Comparison of ENCODE assay signal across 17 cellular contexts in the genomic region with DNA sequence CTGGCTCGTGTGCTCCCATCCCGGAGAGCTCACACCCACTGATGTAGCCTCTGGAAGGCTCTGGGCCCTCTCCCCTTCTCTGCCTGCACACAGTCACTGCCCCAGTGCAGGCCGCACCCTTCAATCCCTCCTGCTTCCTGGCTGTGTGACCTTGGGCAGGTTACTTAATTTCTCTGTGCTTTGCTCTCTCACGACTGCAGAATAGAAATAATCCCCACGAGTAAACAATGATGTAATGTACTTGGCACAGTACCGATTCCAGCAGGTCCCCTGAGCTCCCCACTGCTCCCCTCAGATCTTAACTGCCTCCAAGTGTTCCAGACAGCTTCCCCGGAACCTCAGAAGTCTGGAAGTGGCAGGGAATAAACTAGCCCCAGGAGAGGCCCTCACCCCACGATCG. TPM values are rescaled to one million over a fixed set of nuclear protein-coding genes. Genes with fewer than 3 reads are reported as not detected.
A peak's percentile ranks its signal among the peaks of the same experiment; 100 is the strongest.
DNase-seq lines count a peak whose midpoint lies in the region; ATAC-seq, FAIRE-seq and TF ChIP-seq lines count a peak whose summit lies in the region.
"Had no signal": no experiment of that assay in that cellular context is flagged by ENCODE, and none has a peak within 500 bp of the region (broad histone marks: within the 10 kb centered on the region; RNA-seq: fewer than 3 reads in every experiment).

No MANE protein-coding gene starts in this region.

- H3K36me3 ChIP-seq in HepG2 (replicated peaks in 1 of 2; ENCODE audit: control insufficient read depth in 1 of 2, insufficient read depth in 2 of 2, low read length in 2 of 2) (peaks cover 21 to 47% of the 10 kb centered on the region in 2 experiments; a peak in 4 of 5 replicates), aorta (ENCODE audit: control insufficient read depth in 1 of 2, insufficient read depth in 2 of 2, low read length in 1 of 2) (no peaks in the 10 kb centered on the region), tibial nerve (peaks cover 0 to 65% (median 0%) of the 10 kb centered on the region in 3 donors)
- H3K36me3 ChIP-seq: adrenal gland had no signal

- peak overlapping the region in 1 of 2 experiments; percentile 41; a peak in 3 of 6 replicates for H3K27ac ChIP-seq in A549
- H3K27ac ChIP-seq in HepG2 (ENCODE audit: extremely low read length, insufficient read depth, low read length) = no peak overlapping the region
- no peak overlapping the region for H3K27ac ChIP-seq in aorta (ENCODE audit: low read depth in 1 of 2, low read length in 2 of 2)
- H3K27ac ChIP-seq in tibial nerve = no peak overlapping the region
- H3K27ac ChIP-seq: adrenal gland, testis, WERI-Rb-1 had no signal

- DNase-seq in A549 (ENCODE audit: low read depth in 1 of 2, low spot score in 1 of 2) (no peak), CD14-positive monocyte (ENCODE audit: low spot score) (no peak), activated B cell treated with CpG ODN at 0.5 μM for 24 hours (no peak), HepG2 (ENCODE audit: low spot score) (peak; percentile 10), aorta (no peak), tibial nerve (ENCODE audit: low spot score in 2 of 2) (no peak), occipital lobe (lab: John Stamatoyannopoulos, UW) (no peak)
- DNase-seq: adrenal gland; Karpas-422; NCI-H1048; NCI-H524; stimulated activated CD4-positive, alpha-beta T cell treated with anti-CD3 and anti-CD28 coated beads, Interleukin-12 subunit alpha, Interleukin-12 subunit beta, amount 100 ng/mL, for 4 hours; T-cell; testis; WERI-Rb-1 had no signal

- no peaks in the 10 kb centered on the region for H3K4me1 Mint-ChIP-seq in CD14-positive monocyte
- peaks cover 2% of the 10 kb centered on the region for H3K4me1 Mint-ChIP-seq in activated B cell treated with CpG ODN at 0.5 μM for 24 hours

- peaks cover 0 to 4% (median 0%) of the 10 kb centered on the region in 7 donors for H3K9me3 Mint-ChIP-seq in CD14-positive monocyte
- H3K9me3 Mint-ChIP-seq in activated B cell treated with CpG ODN at 0.5 μM for 24 hours = no peaks in the 10 kb centered on the region
- H3K9me3 Mint-ChIP-seq: activated T-helper 2 cell treated with anti-CD3 and anti-CD28 coated beads, Interferon-gamma antibody, Interleukin-2, Interleukin-4, amounts not matched to agents 10 μg/mL and 5 μg/mL and 100 μg/mL, durations not matched to agents 14 hours and 24 hours and 36 hours; T-cell had no signal

- H3K79me2 ChIP-seq in HepG2 (ENCODE audit: insufficient read depth, low read length) = no peaks in the 10 kb centered on the region

- TF ChIP-seq CTCF in A549 (IDR thresholded peaks at IDR 0.05) (no peak), CD14-positive monocyte (IDR thresholded peaks at IDR 0.05) (no peak), activated B cell treated with CpG ODN at 0.5 μM for 24 hours (IDR thresholded peaks at IDR 0.05) (no peak), HepG2 (CRISPR knock-in tag; IDR thresholded peaks at IDR 0.05) (no peak), tibial nerve (IDR thresholded peaks at IDR 0.05) (no peak)

- H3K4me2 ChIP-seq in A549 (no peak overlapping the region), HepG2 (ENCODE audit: low read depth, low read length) (no peak overlapping the region)

- peaks cover 0 to 1% (median 1%) of the 10 kb centered on the region in 3 donors for H3K27me3 Mint-ChIP-seq in CD14-positive monocyte (ENCODE audit: low read depth in 3 of 3)
- H3K27me3 Mint-ChIP-seq in activated B cell treated with CpG ODN at 0.5 μM for 24 hours = no peaks in the 10 kb centered on the region
- H3K27me3 Mint-ChIP-seq: T-cell had no signal

- FAIRE-seq in A549 (lab: Jason Lieb, UNC) (no peak), HepG2 (lab: Jason Lieb, UNC) (no peak)

- CTCF ChIA-PET in A549 (lab: Yijun Ruan, JAX) (interaction anchor here (0.7 to 17.3 kb wide), 14 partner anchors 9 to 190 kb away, joined by 3 to 281 read pairs (median 4); a partner anchor contains a TSS), activated B cell treated with CpG ODN at 0.5 μM for 24 hours (lab: Charles Lee) (interaction anchor here (1.0 to 7.2 kb wide), 5 partner anchors 31 to 190 kb away, joined by 3 to 77 read pairs (median 5); a partner anchor contains a TSS), HepG2 (lab: Yijun Ruan, JAX; ENCODE audit: low intra/inter-chr PET ratio, low total read pairs) (no interaction called here)

- intact Hi-C loops in CD14-positive monocyte (cut with micrococcal nuclease) (loop anchor here in 1 of 2 donors (5.0 kb wide), 1 partner anchor 47 kb away; no protein-coding TSS in a partner anchor), activated B cell treated with CpG ODN at 0.5 μM for 24 hours (cut with micrococcal nuclease) (no loop called here), HepG2 (cut with micrococcal nuclease; ENCODE audit: unreplicated experiment) (no loop called here), aorta (cut with DNase I) (loop anchor here in 1 of 2 donors (2.0 kb wide), 1 partner anchor 47 kb away; no protein-coding TSS in a partner anchor)

- TF ChIP-seq EP300 in A549 (IDR thresholded peaks at IDR 0.05) = no peak
- TF ChIP-seq EP300 in HepG2 (IDR thresholded peaks at IDR 0.05; ENCODE audit: low read depth in 2 of 2, low read length in 2 of 2) = no peak
- TF ChIP-seq EP300 in HepG2 (CRISPR knock-in tag; IDR thresholded peaks at IDR 0.05; ENCODE audit: borderline replicate concordance) = no peak
- no peak for TF ChIP-seq EP300 in tibial nerve (IDR thresholded peaks at IDR 0.05)

- no peaks in the 10 kb centered on the region for H4K20me1 ChIP-seq in HepG2 (ENCODE audit: insufficient read depth, low read length)

- H3K4me1 ChIP-seq in A549 (peaks cover 11% of the 10 kb centered on the region; the same call in 2 of the 3 replicates), HepG2 (ENCODE audit: insufficient read depth, low read length) (peaks cover 16% of the 10 kb centered on the region), aorta (ENCODE audit: control insufficient read depth in 1 of 2, insufficient read depth in 2 of 2, low read length in 2 of 2) (no peaks in the 10 kb centered on the region), tibial nerve (no peaks in the 10 kb centered on the region)
- H3K4me1 ChIP-seq: adrenal gland, testis had no signal

- peak; percentile 13 to 42; a peak in 3 of 6 replicates for ATAC-seq in A549
- ATAC-seq in activated B cell treated with CpG ODN at 0.5 μM for 24 hours (ENCODE audit: low read depth) = no peak
- ATAC-seq in HepG2 = peak; percentile 18; the same call in 1 of the 3 replicates
- ATAC-seq in aorta (ENCODE audit: low FRiP score) = no peak
- ATAC-seq: Right ventricle myocardium inferior, T-cell had no signal

- H3K4me3 Mint-ChIP-seq in CD14-positive monocyte (no peak overlapping the region), activated B cell treated with CpG ODN at 0.5 μM for 24 hours (no peak overlapping the region)
- H3K4me3 Mint-ChIP-seq: T-cell had no signal

- H3K27ac Mint-ChIP-seq in CD14-positive monocyte (peak overlapping the region in 5 of 7 donors; percentile 2 to 72 (median 47)), activated B cell treated with CpG ODN at 0.5 μM for 24 hours (peak overlapping the region; percentile 35)
- H3K27ac Mint-ChIP-seq: T-cell had no signal

- TF ChIP-seq RAD21 in A549 (conservative IDR thresholded peaks at IDR 0.05 in 1 of 2, IDR thresholded peaks at IDR 0.05 in 1 of 2) (no peak), HepG2 (CRISPR knock-in tag; IDR thresholded peaks at IDR 0.05) (no peak)

- POLR2A ChIA-PET in A549 (lab: Yijun Ruan, JAX) (interaction anchor here (1.3 kb wide), 1 partner anchor 43 kb away, joined by 5 read pairs; a partner anchor contains a TSS), activated B cell treated with CpG ODN at 0.5 μM for 24 hours (lab: Charles Lee) (no interaction called here), HepG2 (lab: Yijun Ruan, JAX) (no interaction called here)

- TF ChIP-seq POLR2A in A549 (IDR thresholded peaks at IDR 0.05; ENCODE audit: low read length) = no peak
- TF ChIP-seq POLR2A in HepG2 (IDR thresholded peaks at IDR 0.05; ENCODE audit: insufficient read depth in 1 of 2, low read depth in 2 of 2, low read length in 2 of 2) = no peak
- TF ChIP-seq POLR2A in tibial nerve (IDR thresholded peaks at IDR 0.05) = no peak

- WGBS in A549 (ENCODE audit: missing lambda C conversion rate) = 60% methylated on average over 9 of the region's 9 CpGs
- 50% methylated on average over 7 of the region's 9 CpGs for WGBS in HepG2 (ENCODE audit: low lambda C conversion rate)
- 55 to 56% methylated on average over 9 of the region's 9 CpGs for WGBS in aorta, 2 donors
- WGBS in tibial nerve, 2 donors = 52 to 53% methylated on average over 9 of the region's 9 CpGs

- H3K9ac ChIP-seq in HepG2 (ENCODE audit: insufficient read depth, low read depth, low read length) = 0 out of 2 replicates have a peak overlapping the region, but pooled peaks have one; percentile 8

- H2AFZ ChIP-seq in HepG2 (ENCODE audit: low read length) = no peak overlapping the region

- BruUV-seq in HepG2 (replicated peaks; lab: Mats Ljungman, UMichigan) = no TSS peak

- H3K9me3 ChIP-seq in A549 (no peaks in the 10 kb centered on the region), HepG2 (ENCODE audit: low read length) (no peaks in the 10 kb centered on the region), aorta (ENCODE audit: control insufficient read depth, low read length) (no peaks in the 10 kb centered on the region), tibial nerve (no peaks in the 10 kb centered on the region)
- H3K9me3 ChIP-seq: adrenal gland, testis had no signal

- H3K36me3 Mint-ChIP-seq in CD14-positive monocyte (peaks cover 38 to 62% of the 10 kb centered on the region in 2 donors), activated B cell treated with CpG ODN at 0.5 μM for 24 hours (ENCODE audit: low read depth) (peaks cover 63% of the 10 kb centered on the region)

- in situ Hi-C loops in HepG2 (cut with HindIII; ENCODE audit: extremely low pct_ligation_motif_present, low pct_unique_long_range_greater_than_20kb) = loop anchor here (5.0 kb wide), 1 partner anchor 47 kb away; no protein-coding TSS in a partner anchor

- H3K27me3 ChIP-seq in HepG2 (ENCODE audit: control insufficient read depth in 1 of 2, insufficient read depth in 2 of 2, low read length in 2 of 2) = no peaks in the 10 kb centered on the region
- no peaks in the 10 kb centered on the region for H3K27me3 ChIP-seq in aorta (ENCODE audit: control insufficient read depth in 1 of 2, insufficient read depth in 2 of 2, low read length in 1 of 2)
- no peaks in the 10 kb centered on the region for H3K27me3 ChIP-seq in tibial nerve
- H3K27me3 ChIP-seq: adrenal gland, testis had no signal

- H3K4me3 ChIP-seq in A549 = no peak overlapping the region
- no peak overlapping the region for H3K4me3 ChIP-seq in HepG2 (replicated peaks in 1 of 3; ENCODE audit: insufficient read depth in 1 of 3, low read depth in 2 of 3, low read length in 3 of 3)
- H3K4me3 ChIP-seq in aorta (ENCODE audit: low read length in 2 of 2) = no peak overlapping the region
- H3K4me3 ChIP-seq in tibial nerve = no peak overlapping the region
- H3K4me3 ChIP-seq: adrenal gland, testis had no signal

RNA-seq across cellular contexts. Expression of a gene that starts 16.1 kb away (rescaled TPM):
- polyA plus RNA-seq in A549 (2011; rRNA removed) = 41.2 and 54.9 TPM in 2 replicates
- 101 and 103 TPM in 2 replicates for polyA plus RNA-seq in A549 (2012; cell fraction: cytosol; rRNA removed)
- 334 and 347 TPM in 2 replicates for polyA plus RNA-seq in A549 (2012; cell fraction: nucleus; rRNA removed)
- 88.8 to 106 TPM (median 101 TPM) in 3 replicates for polyA plus RNA-seq in A549 (2017; fragmentation: RNase III; extraction: RNeasy Plus Mini Kit Qiagen cat#74134 plus additional on column Dnase treatment)
- 69.2 and 70.1 TPM in 2 replicates for polyA minus RNA-seq in A549 (2011; rRNA and poly(A)+ RNA removed)
- 1 to 10 TPM; 2.5 to 3.6 TPM for polyA plus RNA-seq in CD14-positive monocyte
- 41.8 and 42.9 TPM in 2 replicates for total RNA-seq in activated B cell treated with CpG ODN at 0.5 μM for 24 hours
- 52.1 and 64.4 TPM in 2 replicates for total RNA-seq in HepG2 (2016; rRNA removed; fragmentation: Illumina TruSeq; extraction: Trizol)
- total RNA-seq in HepG2 (2016; cell fraction: cytosol; rRNA removed; fragmentation: Illumina TruSeq; extraction: Trizol; ENCODE audit: low read depth) = 7.3 and 8.5 TPM in 2 replicates
- total RNA-seq in HepG2 (2016; cell fraction: insoluble cytoplasmic fraction; rRNA removed; fragmentation: Illumina TruSeq; extraction: Trizol) = 44.1 and 72.4 TPM in 2 replicates
- 15.7 and 19.3 TPM in 2 replicates for total RNA-seq in HepG2 (2016; cell fraction: membrane; rRNA removed; fragmentation: Illumina TruSeq; extraction: Trizol)
- total RNA-seq in HepG2 (2016; cell fraction: nucleus; rRNA removed; fragmentation: Illumina TruSeq; extraction: Trizol) = 51.4 and 56.6 TPM in 2 replicates
- 18.3 and 20.1 TPM in 2 replicates for polyA plus RNA-seq in HepG2 (2011; rRNA removed)
- 9.1 and 11.9 TPM in 2 replicates for polyA plus RNA-seq in HepG2 (2011; cell fraction: cytosol; rRNA removed)
- polyA plus RNA-seq in HepG2 (2011; cell fraction: nucleus; rRNA removed) = 92.2 and 135 TPM in 2 replicates
- 11.0 and 27.9 TPM in 2 replicates for polyA plus RNA-seq in HepG2 (2012)
- polyA plus RNA-seq in HepG2 (2016; cell fraction: cytosol; fragmentation: Illumina TruSeq; extraction: Trizol; ENCODE audit: low read depth) = 6.0 and 7.0 TPM in 2 replicates
- polyA plus RNA-seq in HepG2 (2016; cell fraction: insoluble cytoplasmic fraction; fragmentation: Illumina TruSeq; extraction: Trizol; ENCODE audit: low read depth) = 43.0 and 49.8 TPM in 2 replicates
- 7.7 and 11.4 TPM in 2 replicates for polyA plus RNA-seq in HepG2 (2016; cell fraction: membrane; fragmentation: Illumina TruSeq; extraction: Trizol; ENCODE audit: low read depth)
- polyA plus RNA-seq in HepG2 (2016; cell fraction: nucleus; fragmentation: Illumina TruSeq; extraction: Trizol; ENCODE audit: insufficient read depth, low read depth) = 135 and 153 TPM in 2 replicates
- polyA minus RNA-seq in HepG2 (2011; rRNA and poly(A)+ RNA removed; ENCODE audit: low replicate concordance) = 25.6 and 86.4 TPM in 2 replicates
- 11.3 and 17.6 TPM in 2 replicates for polyA minus RNA-seq in HepG2 (2011; cell fraction: cytosol; rRNA and poly(A)+ RNA removed)
- polyA minus RNA-seq in HepG2 (2011; cell fraction: nucleus; rRNA and poly(A)+ RNA removed) = 25.0 and 29.4 TPM in 2 replicates
- total RNA-seq in aorta = 10 to 100 TPM; 11.3 to 16.0 TPM
- polyA plus RNA-seq in aorta = 10 to 100 TPM in 1 of 2 donors, 1 to 10 TPM in 1; 3.4 to 33.7 TPM
- 10 to 100 TPM in 1 of 4 donors, 1 to 10 TPM in 3; 6.1 to 21.9 (median 6.7) TPM for total RNA-seq in tibial nerve
- total RNA-seq in occipital lobe = 22.3 TPM

RNA-seq across cellular contexts. Expression of a gene that starts 16.5 kb away (rescaled TPM):
- 0.97 and 1.2 TPM in 2 replicates for polyA plus RNA-seq in A549 (2011; rRNA removed)
- 3.2 and 4.0 TPM in 2 replicates for polyA plus RNA-seq in A549 (2012; cell fraction: cytosol; rRNA removed)
- polyA plus RNA-seq in A549 (2012; cell fraction: nucleus; rRNA removed) = 2.7 and 6.6 TPM in 2 replicates
- polyA plus RNA-seq in A549 (2017; fragmentation: RNase III; extraction: RNeasy Plus Mini Kit Qiagen cat#74134 plus additional on column Dnase treatment) = 11.7 to 15.9 TPM (median 13.4 TPM) in 3 replicates
- polyA minus RNA-seq in A549 (2011; rRNA and poly(A)+ RNA removed) = 0.33 and 0.39 TPM in 2 replicates
- under 1 TPM; 0.28 to 0.97 TPM for polyA plus RNA-seq in CD14-positive monocyte
- 5.7 and 8.6 TPM in 2 replicates for total RNA-seq in activated B cell treated with CpG ODN at 0.5 μM for 24 hours
- total RNA-seq in HepG2 (2016; rRNA removed; fragmentation: Illumina TruSeq; extraction: Trizol) = 0.39 and 1.1 TPM in 2 replicates
- 0.26 and 0.91 TPM in 2 replicates for total RNA-seq in HepG2 (2016; cell fraction: cytosol; rRNA removed; fragmentation: Illumina TruSeq; extraction: Trizol; ENCODE audit: low read depth)
- 0.54 and 0.93 TPM in 2 replicates for total RNA-seq in HepG2 (2016; cell fraction: insoluble cytoplasmic fraction; rRNA removed; fragmentation: Illumina TruSeq; extraction: Trizol)
- 0.43 and 1.00 TPM in 2 replicates for total RNA-seq in HepG2 (2016; cell fraction: membrane; rRNA removed; fragmentation: Illumina TruSeq; extraction: Trizol)
- total RNA-seq in HepG2 (2016; cell fraction: nucleus; rRNA removed; fragmentation: Illumina TruSeq; extraction: Trizol) = 0.72 and 0.75 TPM in 2 replicates
- 0.18 and 0.44 TPM in 2 replicates for polyA plus RNA-seq in HepG2 (2011; rRNA removed)
- polyA plus RNA-seq in HepG2 (2011; cell fraction: cytosol; rRNA removed) = 0.28 and 0.43 TPM in 2 replicates
- 2.1 and 2.4 TPM in 2 replicates for polyA plus RNA-seq in HepG2 (2011; cell fraction: nucleus; rRNA removed)
- polyA plus RNA-seq in HepG2 (2012) = 2.8 and 3.7 TPM in 2 replicates
- 0.45 and 0.87 TPM in 2 replicates for polyA plus RNA-seq in HepG2 (2016; cell fraction: cytosol; fragmentation: Illumina TruSeq; extraction: Trizol; ENCODE audit: low read depth)
- polyA plus RNA-seq in HepG2 (2016; cell fraction: insoluble cytoplasmic fraction; fragmentation: Illumina TruSeq; extraction: Trizol; ENCODE audit: low read depth) = 2.2 TPM in 2 replicates
- polyA plus RNA-seq in HepG2 (2016; cell fraction: membrane; fragmentation: Illumina TruSeq; extraction: Trizol; ENCODE audit: low read depth) = 0.41 and 0.92 TPM in 2 replicates
- 3.7 and 3.8 TPM in 2 replicates for polyA plus RNA-seq in HepG2 (2016; cell fraction: nucleus; fragmentation: Illumina TruSeq; extraction: Trizol; ENCODE audit: insufficient read depth, low read depth)
- polyA minus RNA-seq in HepG2 (2011; rRNA and poly(A)+ RNA removed; ENCODE audit: low replicate concordance) = 1.0 and 1.7 TPM in 2 replicates
- 0.59 and 0.70 TPM in 2 replicates for polyA minus RNA-seq in HepG2 (2011; cell fraction: cytosol; rRNA and poly(A)+ RNA removed)
- 0.75 and 0.90 TPM in 2 replicates for polyA minus RNA-seq in HepG2 (2011; cell fraction: nucleus; rRNA and poly(A)+ RNA removed)
- total RNA-seq in aorta = 10 to 100 TPM in 1 of 2 donors, 1 to 10 TPM in 1; 9.0 to 10.3 TPM
- polyA plus RNA-seq in aorta = 10 to 100 TPM in 1 of 2 donors, 1 to 10 TPM in 1; 6.0 to 21.8 TPM
- total RNA-seq in tibial nerve = 1 to 10 TPM; 5.9 to 8.4 (median 6.8) TPM
- total RNA-seq in occipital lobe = 2.8 TPM

RNA-seq across cellular contexts. Expression of a gene that starts 43.4 kb away (rescaled TPM):
- 2.1 and 2.8 TPM in 2 replicates for polyA plus RNA-seq in A549 (2011; rRNA removed)
- polyA plus RNA-seq in A549 (2012; cell fraction: cytosol; rRNA removed) = 1.2 and 1.4 TPM in 2 replicates
- polyA plus RNA-seq in A549 (2012; cell fraction: nucleus; rRNA removed) = 5.8 and 10.7 TPM in 2 replicates
- 1.4 to 3.7 TPM (median 2.6 TPM) in 3 replicates for polyA plus RNA-seq in A549 (2017; fragmentation: RNase III; extraction: RNeasy Plus Mini Kit Qiagen cat#74134 plus additional on column Dnase treatment)
- polyA minus RNA-seq in A549 (2011; rRNA and poly(A)+ RNA removed) = 2.7 and 3.2 TPM in 2 replicates
- polyA plus RNA-seq in CD14-positive monocyte = 10 to 100 TPM in 1 of 2 donors, 1 to 10 TPM in 1; 3.8 to 14.5 TPM
- 14.9 and 16.6 TPM in 2 replicates for total RNA-seq in activated B cell treated with CpG ODN at 0.5 μM for 24 hours
- total RNA-seq in HepG2 (2016; rRNA removed; fragmentation: Illumina TruSeq; extraction: Trizol) = 0.87 and 1.7 TPM in 2 replicates
- total RNA-seq in HepG2 (2016; cell fraction: cytosol; rRNA removed; fragmentation: Illumina TruSeq; extraction: Trizol; ENCODE audit: low read depth) = not detected in 2 replicates
- 0.30 and 1.1 TPM in 2 replicates for total RNA-seq in HepG2 (2016; cell fraction: insoluble cytoplasmic fraction; rRNA removed; fragmentation: Illumina TruSeq; extraction: Trizol)
- 0.19 and 1.9 TPM in 2 replicates for total RNA-seq in HepG2 (2016; cell fraction: membrane; rRNA removed; fragmentation: Illumina TruSeq; extraction: Trizol)
- total RNA-seq in HepG2 (2016; cell fraction: nucleus; rRNA removed; fragmentation: Illumina TruSeq; extraction: Trizol) = 0.60 and 4.0 TPM in 2 replicates
- polyA plus RNA-seq in HepG2 (2011; rRNA removed) = 1.6 and 2.8 TPM in 2 replicates
- polyA plus RNA-seq in HepG2 (2011; cell fraction: cytosol; rRNA removed) = 0.99 and 1.6 TPM in 2 replicates
- 5.9 and 6.4 TPM in 2 replicates for polyA plus RNA-seq in HepG2 (2011; cell fraction: nucleus; rRNA removed)
- 0.91 and 1.1 TPM in 2 replicates for polyA plus RNA-seq in HepG2 (2012)
- 0.34 TPM in 2 replicates for polyA plus RNA-seq in HepG2 (2016; cell fraction: cytosol; fragmentation: Illumina TruSeq; extraction: Trizol; ENCODE audit: low read depth)
- 0.82 and 1.6 TPM in 2 replicates for polyA plus RNA-seq in HepG2 (2016; cell fraction: insoluble cytoplasmic fraction; fragmentation: Illumina TruSeq; extraction: Trizol; ENCODE audit: low read depth)
- 0.19 TPM in 1 of 2 replicates, not detected in the other for polyA plus RNA-seq in HepG2 (2016; cell fraction: membrane; fragmentation: Illumina TruSeq; extraction: Trizol; ENCODE audit: low read depth)
- polyA plus RNA-seq in HepG2 (2016; cell fraction: nucleus; fragmentation: Illumina TruSeq; extraction: Trizol; ENCODE audit: insufficient read depth, low read depth) = 2.2 and 2.5 TPM in 2 replicates
- polyA minus RNA-seq in HepG2 (2011; rRNA and poly(A)+ RNA removed; ENCODE audit: low replicate concordance) = 0.58 and 2.7 TPM in 2 replicates
- 1.5 TPM in 1 of 2 replicates, not detected in the other for polyA minus RNA-seq in HepG2 (2011; cell fraction: cytosol; rRNA and poly(A)+ RNA removed)
- 4.2 and 5.0 TPM in 2 replicates for polyA minus RNA-seq in HepG2 (2011; cell fraction: nucleus; rRNA and poly(A)+ RNA removed)
- 10 to 100 TPM; 19.8 to 60.1 TPM for total RNA-seq in aorta
- 10 to 100 TPM in 1 of 2 donors, 1 to 10 TPM in 1; 6.8 to 45.8 TPM for polyA plus RNA-seq in aorta
- total RNA-seq in tibial nerve = 10 to 100 TPM in 3 of 4 donors, 1 to 10 TPM in 1; 4.6 to 21.0 (median 12.4) TPM
- 9.7 TPM for total RNA-seq in occipital lobe

Comparison
In these comparisons a context has a peak if more than half of its experiments do, and no peak if none do; other contexts are left out.
1. ATAC-seq: peak in A549 (2 of 2) and HepG2 (single experiment); none in activated B cell treated with CpG ODN at 0.5 μM for 24 hours (single experiment) and aorta (single experiment).